In the genomic region with DNA sequence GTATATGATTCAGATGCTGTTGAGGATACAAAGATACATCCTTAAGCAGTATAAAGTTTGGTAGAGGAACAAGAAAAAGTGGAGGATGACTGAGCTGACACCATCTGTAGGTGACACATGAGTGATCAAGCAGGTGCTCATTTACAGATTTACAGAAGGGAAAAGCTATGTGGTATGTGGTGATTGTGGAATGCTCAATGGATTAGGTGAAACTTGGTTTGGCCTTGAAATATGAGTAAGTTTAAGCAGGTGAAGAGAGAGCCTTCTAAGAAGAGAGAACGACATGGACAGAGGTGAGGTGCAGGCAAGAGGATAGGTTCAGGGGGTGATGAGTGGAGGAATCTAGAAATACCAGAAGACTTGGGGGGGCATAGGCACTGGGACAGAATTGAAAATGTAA, we compare ENCODE assay signal across 29 cellular contexts. TPM values are rescaled to one million over a fixed set of nuclear protein-coding genes. Genes with fewer than 3 reads are reported as not detected.
DNase-seq lines count a peak whose midpoint lies in the region; ATAC-seq and TF ChIP-seq lines count a peak whose summit lies in the region.
"Had no signal": no experiment of that assay in that cellular context is flagged by ENCODE, and none has a peak within 500 bp of the region (broad histone marks: within the 10 kb centered on the region; RNA-seq: fewer than 3 reads in every experiment).

No MANE protein-coding gene starts in this region.

- no peaks in the 10 kb centered on the region for H3K36me3 ChIP-seq in sigmoid colon

- TF ChIP-seq CTCF in sigmoid colon (IDR thresholded peaks at IDR 0.05) (no peak), endothelial cell (IDR thresholded peaks at IDR 0.05; ENCODE audit: unreplicated experiment) (no peak)

- H3K4me1 Mint-ChIP-seq in endothelial cell (ENCODE audit: unreplicated experiment): peaks cover 4% of the 10 kb centered on the region
- H3K4me1 Mint-ChIP-seq: activated T-helper 17 cell treated with anti-CD3 and anti-CD28 coated beads, Interleukin-2, amount 50 U/mL, for 72 hours; IgD-negative memory B cell had no signal

- H3K9me3 Mint-ChIP-seq in endothelial cell (ENCODE audit: unreplicated experiment): no peaks in the 10 kb centered on the region

- intact Hi-C loops in sigmoid colon (cut with DNase I): no loop called here

- WGBS in sigmoid colon, 2 donors: 87 to 90% methylated on average over 1 of the region's 1 CpG

- no peak overlapping the region for H3K27ac Mint-ChIP-seq in endothelial cell (ENCODE audit: unreplicated experiment)
- H3K27ac Mint-ChIP-seq: activated T-helper 17 cell treated with anti-CD3 and anti-CD28 coated beads, Interleukin-2, amount 50 U/mL, for 72 hours; IgD-negative memory B cell had no signal

- no peak for TF ChIP-seq POLR2A in sigmoid colon (IDR thresholded peaks at IDR 0.05)

- no peaks in the 10 kb centered on the region for H3K27me3 Mint-ChIP-seq in endothelial cell (ENCODE audit: unreplicated experiment)
- H3K27me3 Mint-ChIP-seq: activated T-helper 17 cell treated with anti-CD3 and anti-CD28 coated beads, Interleukin-2, amount 50 U/mL, for 72 hours had no signal

- peaks cover 0 to 49% (median 21%) of the 10 kb centered on the region in 4 donors for H3K4me1 ChIP-seq in sigmoid colon
- H3K4me1 ChIP-seq: parathyroid adenoma had no signal

- TF ChIP-seq EP300 in sigmoid colon (IDR thresholded peaks at IDR 0.05): no peak

- H3K27ac ChIP-seq in sigmoid colon: peak overlapping the region in 3 of 4 donors; percentile 30 to 52 (median 42)
- H3K27ac ChIP-seq: C4-2B, GM23248, parathyroid adenoma, VCaP had no signal

- peak; percentile 20 for DNase-seq in NCI-H2196 treated with DMSO at 0.1 percent for 48 hours (lab: John Stamatoyannopoulos, UW; ENCODE audit: unreplicated experiment)
- DNase-seq in NCI-H2196 (lab: John Stamatoyannopoulos, UW; ENCODE audit: unreplicated experiment): no peak
- DNase-seq in NCI-H2171 treated with DMSO at 0.1 percent for 48 hours (lab: John Stamatoyannopoulos, UW): peak; percentile 73
- peak; percentile 6 for DNase-seq in globus pallidus (ENCODE audit: low spot score)
- no peak for DNase-seq in sigmoid colon
- no peak for DNase-seq in endothelial cell (ENCODE audit: low spot score)
- DNase-seq: 8988T; activated CD4-positive, alpha-beta T cell treated with anti-CD3 and anti-CD28 coated beads for 48 hours; activated naive CD4-positive, alpha-beta T cell treated with anti-CD3 and anti-CD28 coated beads, Interleukin-2, amount 50 U/mL, for 16 hours; amniotic stem cell; DND-41; GF-D8; GM23248; left colon; NCI-H146; NCI-H526 treated with DMSO at 0.1 percent for 48 hours; RPMI8226; stimulated activated CD4-positive, alpha-beta T cell treated with anti-CD3 and anti-CD28 coated beads, Interleukin-4, amount 100 ng/mL, for 24 hours; T1000 had no signal

- H3K4me3 Mint-ChIP-seq in endothelial cell (ENCODE audit: unreplicated experiment): no peak overlapping the region
- H3K4me3 Mint-ChIP-seq: activated T-helper 17 cell treated with anti-CD3 and anti-CD28 coated beads, Interleukin-2, amount 50 U/mL, for 72 hours; IgD-negative memory B cell had no signal

- H3K4me3 ChIP-seq in sigmoid colon: no peak overlapping the region
- H3K4me3 ChIP-seq: GM23248 had no signal

- H3K27me3 ChIP-seq in sigmoid colon: no peaks in the 10 kb centered on the region

- H3K36me3 Mint-ChIP-seq in endothelial cell (ENCODE audit: low read depth, unreplicated experiment): no peaks in the 10 kb centered on the region
- H3K36me3 Mint-ChIP-seq: IgD-negative memory B cell had no signal

- ATAC-seq in GM21515 (IDR thresholded peaks at IDR 0.05; ENCODE audit: unreplicated experiment) (no peak), HG03469 (IDR thresholded peaks at IDR 0.05; ENCODE audit: unreplicated experiment) (no peak)
- ATAC-seq: activated T-helper 17 cell treated with anti-CD3 and anti-CD28 coated beads, Interleukin-2, amount 50 U/mL, for 72 hours; left colon had no signal

- peaks cover 0 to 2% (median 0%) of the 10 kb centered on the region in 4 donors for H3K9me3 ChIP-seq in sigmoid colon

RNA-seq across cellular contexts. Expression of a gene that starts 5.9 kb away (rescaled TPM):
- total RNA-seq in sigmoid colon (1 to 10 TPM; 3.6 to 9.1 (median 7.2) TPM), endothelial cell (ENCODE audit: unreplicated experiment) (7.2 TPM)
- polyA plus RNA-seq in sigmoid colon: under 1 TPM; under 0.01 to 0.92 (median 0.16) TPM
- total RNA-seq: activated T-helper 17 cell treated with anti-CD3 and anti-CD28 coated beads, Interleukin-2, amount 50 U/mL, for 72 hours; GM23248; HT-29; myocyte; SK-MEL-5 had no signal
- polyA plus RNA-seq: GM23248, IgD-negative memory B cell had no signal

Comparison
In these comparisons a context has a peak if more than half of its experiments do, and no peak if none do; other contexts are left out.
1. DNase-seq: peak in NCI-H2196 treated with DMSO at 0.1 percent for 48 hours (single experiment), NCI-H2171 treated with DMSO at 0.1 percent for 48 hours (single experiment) and globus pallidus (single experiment); none in NCI-H2196 (single experiment), sigmoid colon (single experiment) and endothelial cell (single experiment).